8 cellular contexts compared by ENCODE assay signal in genomic region chr19:42254850-42255765, GRCh38. TPM values are rescaled to one million over a fixed set of nuclear protein-coding genes. Genes with fewer than 3 reads are reported as not detected.
DNase-seq lines count a peak whose midpoint lies in the region; ATAC-seq lines count a peak whose summit lies in the region.

Gene ERF (minus strand): TSS chr19:42255128. CDS start chr19:42254999, 129 bp downstream.

- peak; percentile 63 for ATAC-seq in HG03108 (IDR thresholded peaks at IDR 0.05; ENCODE audit: unreplicated experiment)

- DNase-seq in NCI-H2029 (lab: John Stamatoyannopoulos, UW) (peak; percentile 82), NCI-H2029 treated with DMSO at 0.1 percent for 48 hours (lab: John Stamatoyannopoulos, UW) (no peak), NCI-H345 (lab: John Stamatoyannopoulos, UW) (peak; percentile 83), cerebellum (ENCODE audit: low spot score) (peak; percentile 93), kidney glomerular epithelial cell (lab: John Stamatoyannopoulos, UW) (peak; percentile 73)
- peak; percentile 90 to 91 for DNase-seq in activated CD4-positive, alpha-beta T cell treated with anti-CD3 and anti-CD28 coated beads for 24 hours (ENCODE audit: low read depth in 2 of 2)
- DNase-seq in stimulated activated CD4-positive, alpha-beta T cell treated with anti-CD3 and anti-CD28 coated beads, Interleukin-15, amount 100 ng/mL, for 48 hours (ENCODE audit: low read depth in 2 of 2) = peak; percentile 87 to 90

RNA-seq across cellular contexts. Expression of gene ERF, which starts in this region (rescaled TPM):
- 9.2 TPM for total RNA-seq in cerebellum
